ENCODE assay signal across 8 cellular contexts in genomic region chr4:146654976-146655761, GRCh38. TPM values are rescaled to one million over a fixed set of nuclear protein-coding genes. Genes with fewer than 3 reads are reported as not detected.
DNase-seq lines count a peak whose midpoint lies in the region; ATAC-seq and TF ChIP-seq lines count a peak whose summit lies in the region.

No MANE protein-coding gene starts in this region.

- ATAC-seq in left ventricle myocardium superior (peak; percentile 72), HG03432 (IDR thresholded peaks at IDR 0.05; ENCODE audit: unreplicated experiment) (no peak)

- no peak overlapping the region for H3K27ac ChIP-seq in VCaP

- H3K4me3 ChIP-seq in skeletal muscle cell (ENCODE audit: low read depth, low read length): peak overlapping the region; percentile 47

- DNase-seq in ELF-1 (ENCODE audit: low read depth, low spot score) (peak; percentile 89), left ventricle myocardium superior (peak; percentile 44), skeletal muscle cell (ENCODE audit: low read depth) (no peak), NCI-H446 treated with DMSO at 0.1 percent for 48 hours (lab: John Stamatoyannopoulos, UW) (no peak)
- no peak for DNase-seq in stimulated activated CD8-positive, alpha-beta memory T cell treated with anti-CD3 and anti-CD28 coated beads, Interleukin-4, amount 100 ng/mL, for 48 hours
- DNase-seq in activated CD4-positive, alpha-beta T cell treated with anti-CD3 and anti-CD28 coated beads for 4 hours: no peak

- intact Hi-C loops in left ventricle myocardium superior (cut with micrococcal nuclease): no loop called here

- TF ChIP-seq CTCF in VCaP (conservative IDR thresholded peaks at IDR 0.05): peak; percentile 40; the same call in 1 of the 2 replicates

RNA-seq across cellular contexts. Expression of gene POU4F2, which starts 16.5 kb away (rescaled TPM):
- not detected for total RNA-seq in left ventricle myocardium superior

Comparison
In these comparisons a context has a peak if more than half of its experiments do, and no peak if none do; other contexts are left out.
1. DNase-seq: peak in ELF-1 (single experiment) and left ventricle myocardium superior (single experiment); none in skeletal muscle cell (single experiment), stimulated activated CD8-positive, alpha-beta memory T cell treated with anti-CD3 and anti-CD28 coated beads, Interleukin-4, amount 100 ng/mL, for 48 hours (single experiment), NCI-H446 treated with DMSO at 0.1 percent for 48 hours (single experiment) and activated CD4-positive, alpha-beta T cell treated with anti-CD3 and anti-CD28 coated beads for 4 hours (0 of 2).